ENCODE assay signal across 21 cellular contexts in the genomic region with DNA sequence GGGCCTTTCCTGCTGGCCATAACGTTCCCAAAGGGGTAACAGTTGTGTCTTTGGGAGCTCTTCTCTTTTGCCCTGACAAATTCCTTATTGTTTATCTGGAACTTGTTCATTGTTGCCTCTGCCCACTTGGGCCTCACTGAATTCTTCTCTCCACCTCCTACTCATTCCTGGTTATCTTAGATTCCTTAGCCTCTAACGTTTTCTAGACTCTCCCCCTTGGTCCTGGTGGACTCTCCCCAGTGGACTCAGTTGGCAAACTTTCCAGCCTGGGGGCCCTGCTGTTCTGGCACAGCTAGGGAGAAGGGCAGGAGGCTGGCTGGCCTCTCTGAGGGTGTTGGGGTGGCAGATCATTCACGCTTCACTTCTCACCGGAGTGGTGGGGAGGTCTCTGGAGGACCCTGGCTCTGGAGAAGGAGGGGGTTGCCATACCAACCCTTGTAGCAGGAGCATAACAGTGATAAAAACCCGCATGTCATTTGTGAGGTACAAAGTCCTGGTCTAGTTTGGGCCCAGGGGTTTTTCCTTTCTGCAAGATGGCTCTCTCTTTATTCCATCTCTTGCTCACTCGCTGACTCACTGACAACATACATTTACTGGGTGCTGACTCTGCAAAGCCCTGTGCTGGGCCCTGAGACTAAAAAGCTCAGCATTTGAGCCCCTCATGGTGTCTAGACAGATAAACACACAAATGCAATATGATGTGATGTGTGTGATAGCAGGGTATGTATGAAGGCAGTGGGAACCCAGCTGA. TPM values are rescaled to one million over a fixed set of nuclear protein-coding genes. Genes with fewer than 3 reads are reported as not detected.
"Had no signal": no experiment of that assay in that cellular context is flagged by ENCODE, and none has a peak within 500 bp of the region (broad histone marks: within the 10 kb centered on the region; RNA-seq: fewer than 3 reads in every experiment).

No MANE protein-coding gene starts in this region.

- H3K27me3 ChIP-seq: pancreas, suprapubic skin, vagina had no signal

- H3K36me3 ChIP-seq: esophagus squamous epithelium, pancreas, suprapubic skin, vagina had no signal

- ATAC-seq: activated CD4-positive, alpha-beta T cell treated with anti-CD3 and anti-CD28 coated beads for 36 hours; effector memory CD8-positive, alpha-beta T cell; left lobe of liver; pancreas; T-cell; WTC11 had no signal

- H3K4me3 ChIP-seq: esophagus squamous epithelium, lung, pancreas, suprapubic skin, vagina had no signal

- H3K4me1 ChIP-seq: esophagus squamous epithelium, pancreas, suprapubic skin, vagina had no signal

- H3K9me3 ChIP-seq: esophagus squamous epithelium, pancreas, suprapubic skin, vagina had no signal

- H3K27ac ChIP-seq: esophagus squamous epithelium, pancreas, suprapubic skin, vagina had no signal

- DNase-seq: activated CD4-positive, alpha-beta memory T cell treated with anti-CD3 and anti-CD28 coated beads for 36 hours; activated CD4-positive, alpha-beta T cell treated with anti-CD3 and anti-CD28 coated beads for 36 hours; activated naive CD4-positive, alpha-beta T cell; activated naive CD8-positive, alpha-beta T cell treated with anti-CD3 and anti-CD28 coated beads for 36 hours; activated T-cell treated with anti-CD3 and anti-CD28 coated beads for 4 hours; amygdala; dermis blood vessel endothelial cell; effector memory CD8-positive, alpha-beta T cell; esophagus squamous epithelium; pancreas; stimulated activated CD8-positive, alpha-beta memory T cell treated with anti-CD3 and anti-CD28 coated beads, Interleukin-4, amount 100 ng/mL, for 48 hours; T-cell; trophoblast cell had no signal

RNA-seq across cellular contexts. Expression of a gene that starts 59.0 kb away (rescaled TPM):
- total RNA-seq: activated CD4-positive, alpha-beta memory T cell treated with anti-CD3 and anti-CD28 coated beads for 36 hours; activated CD4-positive, alpha-beta T cell treated with anti-CD3 and anti-CD28 coated beads for 36 hours; activated naive CD8-positive, alpha-beta T cell treated with anti-CD3 and anti-CD28 coated beads for 36 hours; activated T-helper 1 cell treated with anti-CD3 and anti-CD28 coated beads, Interleukin-12 subunit alpha, Interleukin-12 subunit beta, Interleukin-2, Interleukin-4 antibody, amounts not matched to agents 30 ng/mL and 10 ng/mL and 1 ng/mL, durations not matched to agents 14 hours and 24 hours and 36 hours; dermis blood vessel endothelial cell; fibroblast of villous mesenchyme; T-cell; WTC11 had no signal
- polyA plus RNA-seq: neural cell had no signal
